ENCODE assay signal across 17 cellular contexts in genomic region chr14:53001787-53002378, GRCh38.
"Had no signal": no experiment of that assay in that cellular context is flagged by ENCODE, and none has a peak within 500 bp of the region (broad histone marks: within the 10 kb centered on the region; RNA-seq: fewer than 3 reads in every experiment).

No MANE protein-coding gene starts in this region.

- H3K4me1 ChIP-seq: gastrocnemius medialis, upper lobe of right lung had no signal

- H3K9me3 ChIP-seq: gastrocnemius medialis, thoracic aorta, upper lobe of right lung had no signal

- H3K9me3 Mint-ChIP-seq: activated CD4-positive, alpha-beta T cell treated with anti-CD3 and anti-CD28 coated beads, Interleukin-2, amount 10 ng/mL, durations not matched to agents 24 days and 14 days; activated CD8-positive, alpha-beta T cell treated with anti-CD3 and anti-CD28 coated beads for 36 hours; activated naive CD4-positive, alpha-beta T cell treated with anti-CD3 and anti-CD28 coated beads for 36 hours; activated T-cell treated with anti-CD3 and anti-CD28 coated beads, Interleukin-2, amount 50 U/mL, for 24 hours; mesothelial cell of epicardium; natural killer cell treated with Interleukin-12 subunit alpha and Interleukin-12 subunit beta and Interleukin-15 and Interleukin-18, amount 100 ng/mL, for 72 hours; T-helper 1 cell treated with Interleukin-12 subunit alpha and Interleukin-12 subunit beta and Interleukin-4 antibody, amounts not matched to agents 30 μg/mL and 1 μg/mL, for 36 hours had no signal

- H3K4me3 ChIP-seq: dorsolateral prefrontal cortex, gastrocnemius medialis, lung, smooth muscle cell, thoracic aorta, upper lobe of right lung had no signal

- H3K27ac ChIP-seq: dorsolateral prefrontal cortex, gastrocnemius medialis, thoracic aorta, upper lobe of right lung had no signal

- H3K4me3 Mint-ChIP-seq: activated CD4-positive, alpha-beta T cell treated with anti-CD3 and anti-CD28 coated beads, Interleukin-2, amount 10 ng/mL, durations not matched to agents 24 days and 14 days; activated CD8-positive, alpha-beta T cell treated with anti-CD3 and anti-CD28 coated beads for 36 hours; activated naive CD4-positive, alpha-beta T cell treated with anti-CD3 and anti-CD28 coated beads for 36 hours; activated T-cell treated with anti-CD3 and anti-CD28 coated beads, Interleukin-2, amount 50 U/mL, for 24 hours; brain; mesothelial cell of epicardium; natural killer cell treated with Interleukin-12 subunit alpha and Interleukin-12 subunit beta and Interleukin-15 and Interleukin-18, amount 100 ng/mL, for 72 hours; T-helper 1 cell treated with Interleukin-12 subunit alpha and Interleukin-12 subunit beta and Interleukin-4 antibody, amounts not matched to agents 30 μg/mL and 1 μg/mL, for 36 hours had no signal

- ATAC-seq: activated CD8-positive, alpha-beta T cell treated with anti-CD3 and anti-CD28 coated beads for 36 hours; gastrocnemius medialis; natural killer cell treated with Interleukin-12 subunit alpha and Interleukin-12 subunit beta and Interleukin-15 and Interleukin-18, amount 100 ng/mL, for 72 hours; upper lobe of right lung had no signal

- H3K36me3 Mint-ChIP-seq: brain; mesothelial cell of epicardium; natural killer cell treated with Interleukin-12 subunit alpha and Interleukin-12 subunit beta and Interleukin-15 and Interleukin-18, amount 100 ng/mL, for 72 hours had no signal

- H3K36me3 ChIP-seq: gastrocnemius medialis, thoracic aorta, upper lobe of right lung had no signal

- H3K27me3 ChIP-seq: dorsolateral prefrontal cortex, gastrocnemius medialis, upper lobe of right lung had no signal

- H3K27ac Mint-ChIP-seq: activated CD4-positive, alpha-beta T cell treated with anti-CD3 and anti-CD28 coated beads, Interleukin-2, amount 10 ng/mL, durations not matched to agents 24 days and 14 days; activated CD8-positive, alpha-beta T cell treated with anti-CD3 and anti-CD28 coated beads for 36 hours; activated naive CD4-positive, alpha-beta T cell treated with anti-CD3 and anti-CD28 coated beads for 36 hours; activated T-cell treated with anti-CD3 and anti-CD28 coated beads, Interleukin-2, amount 50 U/mL, for 24 hours; brain; mesothelial cell of epicardium; natural killer cell treated with Interleukin-12 subunit alpha and Interleukin-12 subunit beta and Interleukin-15 and Interleukin-18, amount 100 ng/mL, for 72 hours; T-helper 1 cell treated with Interleukin-12 subunit alpha and Interleukin-12 subunit beta and Interleukin-4 antibody, amounts not matched to agents 30 μg/mL and 1 μg/mL, for 36 hours had no signal

- DNase-seq: activated CD4-positive, alpha-beta T cell treated with anti-CD3 and anti-CD28 coated beads, Interleukin-2, amount 10 ng/mL, durations not matched to agents 24 days and 14 days; activated CD8-positive, alpha-beta T cell treated with anti-CD3 and anti-CD28 coated beads for 36 hours; activated naive CD4-positive, alpha-beta T cell treated with anti-CD3 and anti-CD28 coated beads for 36 hours; activated T-cell treated with anti-CD3 and anti-CD28 coated beads, Interleukin-2, amount 50 U/mL, for 24 hours; central memory CD4-positive, alpha-beta T cell; dorsolateral prefrontal cortex; nucleus accumbens; stimulated activated CD4-positive, alpha-beta T cell treated with anti-CD3 and anti-CD28 coated beads, Interleukin-4, amount 100 ng/mL, for 1 hour; upper lobe of right lung had no signal

- H3K4me1 Mint-ChIP-seq: brain, mesothelial cell of epicardium had no signal
